Comparison of ENCODE assay signal across 8 cellular contexts in the genomic region with DNA sequence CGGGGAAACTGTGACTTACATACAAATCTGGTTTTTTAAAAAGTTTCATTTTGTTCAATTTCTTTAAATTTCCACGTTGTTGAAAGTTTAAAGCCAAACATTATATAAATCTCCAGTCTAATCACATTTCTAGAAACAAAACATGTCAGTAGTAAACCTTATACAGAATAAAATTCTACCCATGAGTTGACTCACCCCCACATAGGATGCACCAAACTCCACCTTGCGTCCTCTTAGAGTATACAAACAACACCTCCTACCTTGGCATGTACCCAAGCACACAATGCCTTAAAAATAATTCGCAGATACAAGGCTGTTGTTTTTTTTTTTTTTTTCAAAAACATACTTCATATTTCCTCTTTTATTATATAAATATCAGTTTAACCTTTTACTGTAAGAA. TPM values are rescaled to one million over a fixed set of nuclear protein-coding genes. Genes with fewer than 3 reads are reported as not detected.
DNase-seq lines count a peak whose midpoint lies in the region; ATAC-seq and TF ChIP-seq lines count a peak whose summit lies in the region.

No MANE protein-coding gene starts in this region.

- peaks cover 68% of the 10 kb centered on the region for H3K4me1 Mint-ChIP-seq in stimulated activated naive CD8-positive, alpha-beta T cell treated with anti-CD3 and anti-CD28 coated beads, Interleukin-15, Interleukin-2, amounts not matched to agents 100 ng/mL and 50 ng/mL, for 24 hours (ENCODE audit: low read depth)
- H3K4me1 Mint-ChIP-seq in activated T-cell treated with anti-CD3 and anti-CD28 coated beads, Interleukin-2, amount 50 U/mL, for 72 hours (ENCODE audit: low read depth) = peaks cover 70% of the 10 kb centered on the region
- peaks cover 37% of the 10 kb centered on the region for H3K4me1 Mint-ChIP-seq in glutamatergic neuron (ENCODE audit: low read depth, unreplicated experiment)

- no peak for TF ChIP-seq CTCF in glutamatergic neuron (IDR thresholded peaks at IDR 0.05; ENCODE audit: partially characterized antibody, unreplicated experiment)

- no peak for DNase-seq in stimulated activated naive CD8-positive, alpha-beta T cell treated with anti-CD3 and anti-CD28 coated beads, Interleukin-15, Interleukin-2, amounts not matched to agents 100 U/mL and 50 U/mL, for 24 hours
- peak; percentile 40 to 50 for DNase-seq in activated T-cell treated with anti-CD3 and anti-CD28 coated beads, Interleukin-2, amount 50 U/mL, for 72 hours
- no peak for DNase-seq in glutamatergic neuron
- no peak for DNase-seq in NCI-H82 treated with DMSO at 0.1 percent for 48 hours (lab: John Stamatoyannopoulos, UW; ENCODE audit: unreplicated experiment)
- DNase-seq in mesenteric fat pad (ENCODE audit: low spot score) = no peak
- no peak for DNase-seq in DMS79 treated with DMSO at 0.1 percent for 48 hours (lab: John Stamatoyannopoulos, UW)

- no peak overlapping the region for H3K9ac ChIP-seq in stomach smooth muscle (ENCODE audit: low read length in 2 of 2)

- H3K27ac Mint-ChIP-seq in stimulated activated naive CD8-positive, alpha-beta T cell treated with anti-CD3 and anti-CD28 coated beads, Interleukin-15, Interleukin-2, amounts not matched to agents 100 ng/mL and 50 ng/mL, for 24 hours = peak overlapping the region; percentile 61
- H3K27ac Mint-ChIP-seq in activated T-cell treated with anti-CD3 and anti-CD28 coated beads, Interleukin-2, amount 50 U/mL, for 72 hours = peak overlapping the region; percentile 39
- peak overlapping the region; percentile 92 for H3K27ac Mint-ChIP-seq in glutamatergic neuron (ENCODE audit: unreplicated experiment)

- H3K36me3 Mint-ChIP-seq in stimulated activated naive CD8-positive, alpha-beta T cell treated with anti-CD3 and anti-CD28 coated beads, Interleukin-15, Interleukin-2, amounts not matched to agents 100 ng/mL and 50 ng/mL, for 24 hours (ENCODE audit: low read depth) = peaks cover 30% of the 10 kb centered on the region
- peaks cover 4 to 9% of the 10 kb centered on the region in 2 donors for H3K36me3 Mint-ChIP-seq in activated T-cell treated with anti-CD3 and anti-CD28 coated beads, Interleukin-2, amount 50 U/mL, for 72 hours (ENCODE audit: insufficient read depth in 2 of 2)
- H3K36me3 Mint-ChIP-seq in glutamatergic neuron (ENCODE audit: unreplicated experiment) = peaks cover 8% of the 10 kb centered on the region

- no peaks in the 10 kb centered on the region for H3K9me3 ChIP-seq in stomach smooth muscle (ENCODE audit: control insufficient read depth in 2 of 2, low read length in 2 of 2)

- ATAC-seq in stimulated activated naive CD8-positive, alpha-beta T cell treated with anti-CD3 and anti-CD28 coated beads, Interleukin-15, Interleukin-2, amounts not matched to agents 100 U/mL and 50 U/mL, for 24 hours = no peak
- peak in 1 of 2 donors; percentile 23 for ATAC-seq in activated T-cell treated with anti-CD3 and anti-CD28 coated beads, Interleukin-2, amount 50 U/mL, for 72 hours (replicated peaks in 1 of 2)

- peak overlapping the region; percentile 94 for H3K4me3 Mint-ChIP-seq in stimulated activated naive CD8-positive, alpha-beta T cell treated with anti-CD3 and anti-CD28 coated beads, Interleukin-15, Interleukin-2, amounts not matched to agents 100 ng/mL and 50 ng/mL, for 24 hours
- peak overlapping the region; percentile 80 to 95 for H3K4me3 Mint-ChIP-seq in activated T-cell treated with anti-CD3 and anti-CD28 coated beads, Interleukin-2, amount 50 U/mL, for 72 hours
- peak overlapping the region; percentile 94 for H3K4me3 Mint-ChIP-seq in glutamatergic neuron (ENCODE audit: unreplicated experiment)

- H3K4me3 ChIP-seq in stomach smooth muscle (ENCODE audit: low read length in 2 of 2) = peak overlapping the region; percentile 3 to 67

- H3K9me3 Mint-ChIP-seq in stimulated activated naive CD8-positive, alpha-beta T cell treated with anti-CD3 and anti-CD28 coated beads, Interleukin-15, Interleukin-2, amounts not matched to agents 100 ng/mL and 50 ng/mL, for 24 hours = no peaks in the 10 kb centered on the region
- H3K9me3 Mint-ChIP-seq in activated T-cell treated with anti-CD3 and anti-CD28 coated beads, Interleukin-2, amount 50 U/mL, for 72 hours = no peaks in the 10 kb centered on the region
- H3K9me3 Mint-ChIP-seq in glutamatergic neuron (ENCODE audit: unreplicated experiment) = peaks cover 26% of the 10 kb centered on the region

- H3K4me1 ChIP-seq in stomach smooth muscle (ENCODE audit: control insufficient read depth, insufficient read depth, low read length) = peaks cover 43% of the 10 kb centered on the region

- H3K27ac ChIP-seq in stomach smooth muscle (ENCODE audit: low read length) = no peak overlapping the region

- no peaks in the 10 kb centered on the region for H3K27me3 ChIP-seq in stomach smooth muscle (ENCODE audit: control insufficient read depth in 1 of 2, insufficient read depth in 2 of 2, low read length in 2 of 2)

- no peaks in the 10 kb centered on the region for H3K36me3 ChIP-seq in stomach smooth muscle (ENCODE audit: control insufficient read depth in 2 of 2, insufficient read depth in 2 of 2, low read length in 2 of 2)

- no peaks in the 10 kb centered on the region for H3K27me3 Mint-ChIP-seq in stimulated activated naive CD8-positive, alpha-beta T cell treated with anti-CD3 and anti-CD28 coated beads, Interleukin-15, Interleukin-2, amounts not matched to agents 100 ng/mL and 50 ng/mL, for 24 hours
- H3K27me3 Mint-ChIP-seq in activated T-cell treated with anti-CD3 and anti-CD28 coated beads, Interleukin-2, amount 50 U/mL, for 72 hours (ENCODE audit: low read depth) = no peaks in the 10 kb centered on the region
- H3K27me3 Mint-ChIP-seq in glutamatergic neuron (ENCODE audit: unreplicated experiment) = peaks cover 23% of the 10 kb centered on the region

RNA-seq across cellular contexts. Expression of a gene that starts 3.4 kb away (rescaled TPM):
- total RNA-seq in activated T-cell treated with anti-CD3 and anti-CD28 coated beads, Interleukin-2, amount 50 U/mL, for 72 hours = 10 to 100 TPM; 18.1 to 19.9 TPM
- 28.8 TPM for total RNA-seq in glutamatergic neuron (ENCODE audit: unreplicated experiment)
- total RNA-seq in mesenteric fat pad = 8.4 TPM

RNA-seq across cellular contexts. Expression of a gene that starts 38.0 kb away (rescaled TPM):
- total RNA-seq in activated T-cell treated with anti-CD3 and anti-CD28 coated beads, Interleukin-2, amount 50 U/mL, for 72 hours = under 1 TPM; 0.22 to 0.51 TPM
- 16.3 TPM for total RNA-seq in glutamatergic neuron (ENCODE audit: unreplicated experiment)
- total RNA-seq in mesenteric fat pad = 2.3 TPM

Comparison
In these comparisons a context has a peak if more than half of its experiments do, and no peak if none do; other contexts are left out.
1. H3K27ac Mint-ChIP-seq: peak in every context shown above with its lines; median percentile 92 in glutamatergic neuron; 61 in stimulated activated naive CD8-positive, alpha-beta T cell treated with anti-CD3 and anti-CD28 coated beads, Interleukin-15, Interleukin-2, amounts not matched to agents 100 ng/mL and 50 ng/mL, for 24 hours; 39 in activated T-cell treated with anti-CD3 and anti-CD28 coated beads, Interleukin-2, amount 50 U/mL, for 72 hours.
2. DNase-seq: peak in activated T-cell treated with anti-CD3 and anti-CD28 coated beads, Interleukin-2, amount 50 U/mL, for 72 hours (2 of 2); none in stimulated activated naive CD8-positive, alpha-beta T cell treated with anti-CD3 and anti-CD28 coated beads, Interleukin-15, Interleukin-2, amounts not matched to agents 100 U/mL and 50 U/mL, for 24 hours (single experiment), glutamatergic neuron (single experiment), NCI-H82 treated with DMSO at 0.1 percent for 48 hours (single experiment), mesenteric fat pad (single experiment) and DMS79 treated with DMSO at 0.1 percent for 48 hours (single experiment).
3. Peak in every context shown above with its lines, with median percentiles within 50 percentile points of each other: H3K4me3 Mint-ChIP-seq.